In the genomic region with DNA sequence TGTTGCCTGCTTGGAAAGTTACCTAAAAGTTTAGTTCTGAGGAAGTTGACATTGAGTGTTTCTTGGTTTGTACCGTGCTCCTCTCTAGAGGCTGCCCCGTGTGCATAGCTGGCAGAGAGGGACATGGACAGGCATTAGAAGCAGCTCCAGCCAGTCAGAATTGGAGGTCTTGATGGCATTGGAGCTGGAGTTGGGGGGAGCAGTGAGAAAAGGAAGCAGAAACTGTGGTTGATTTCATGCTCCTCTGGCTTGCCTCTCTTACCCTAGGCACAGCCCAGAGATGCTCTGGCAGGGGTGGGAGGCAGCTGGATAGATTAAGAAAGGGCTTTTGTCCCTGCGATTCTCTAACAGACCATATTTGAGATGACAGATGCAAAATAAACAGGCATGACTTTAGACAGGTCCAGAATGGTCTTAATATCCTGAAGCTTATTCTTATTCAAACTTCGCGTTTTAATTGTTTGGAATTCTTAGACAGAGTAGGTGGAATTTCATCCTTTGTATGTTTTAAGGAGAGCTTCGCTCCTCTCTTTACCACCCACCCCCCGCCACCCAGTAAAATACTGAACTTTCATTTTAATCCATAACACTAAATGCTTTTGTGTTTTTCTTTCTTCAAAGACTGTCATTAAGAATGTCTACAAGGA, we compare ENCODE assay signal across 25 cellular contexts.
DNase-seq lines count a peak whose midpoint lies in the region; ATAC-seq and TF ChIP-seq lines count a peak whose summit lies in the region.
"Had no signal": no experiment of that assay in that cellular context is flagged by ENCODE, and none has a peak within 500 bp of the region (broad histone marks: within the 10 kb centered on the region; RNA-seq: fewer than 3 reads in every experiment).

No MANE protein-coding gene starts in this region.

- intact Hi-C loops in psoas muscle (cut with DNase I): no loop called here

- no peak overlapping the region for H3K27ac ChIP-seq in endodermal cell (ENCODE audit: low read depth, low read length)
- no peak overlapping the region for H3K27ac ChIP-seq in psoas muscle
- H3K27ac ChIP-seq: C4-2B, esophagus muscularis mucosa, heart left ventricle, upper lobe of left lung had no signal

- H3K4me1 Mint-ChIP-seq in endodermal cell (peaks cover 16% of the 10 kb centered on the region), progenitor cell of endocrine pancreas (ENCODE audit: low read depth) (peaks cover 1% of the 10 kb centered on the region)
- H3K4me1 Mint-ChIP-seq: stimulated activated memory B cell treated with anti-CD40 and anti-IgM and Interleukin-4, amounts not matched to agents 10 μg/mL and 1 μg/mL and 100 μg/mL, for 72 hours; T-helper 17 cell had no signal

- no peak overlapping the region for H3K4me3 ChIP-seq in HAP-1
- no peak overlapping the region for H3K4me3 ChIP-seq in endodermal cell (ENCODE audit: low read length)
- no peak overlapping the region for H3K4me3 ChIP-seq in psoas muscle
- H3K4me3 ChIP-seq: esophagus muscularis mucosa, heart left ventricle, upper lobe of left lung had no signal

- H3K27me3 Mint-ChIP-seq in endodermal cell (ENCODE audit: insufficient read depth) (no peaks in the 10 kb centered on the region), progenitor cell of endocrine pancreas (no peaks in the 10 kb centered on the region)
- H3K27me3 Mint-ChIP-seq: stimulated activated memory B cell treated with anti-CD40 and anti-IgM and Interleukin-4, amounts not matched to agents 10 μg/mL and 1 μg/mL and 100 μg/mL, for 72 hours; T-helper 17 cell had no signal

- H3K36me3 ChIP-seq in HAP-1 (replicated peaks): no peaks in the 10 kb centered on the region
- H3K36me3 ChIP-seq in endodermal cell (ENCODE audit: control insufficient read depth, insufficient read depth, low read length): no peaks in the 10 kb centered on the region
- no peaks in the 10 kb centered on the region for H3K36me3 ChIP-seq in psoas muscle (ENCODE audit: insufficient read depth in 1 of 2, low read depth in 1 of 2)
- H3K36me3 ChIP-seq: upper lobe of left lung had no signal

- H3K9me3 Mint-ChIP-seq in endodermal cell (peaks cover 1% of the 10 kb centered on the region), progenitor cell of endocrine pancreas (ENCODE audit: low read depth) (peaks cover 6% of the 10 kb centered on the region)
- H3K9me3 Mint-ChIP-seq: stimulated activated memory B cell treated with anti-CD40 and anti-IgM and Interleukin-4, amounts not matched to agents 10 μg/mL and 1 μg/mL and 100 μg/mL, for 72 hours had no signal

- no peak overlapping the region for H3K9ac ChIP-seq in endodermal cell (ENCODE audit: extremely low read depth, low read length, poor library complexity, severe bottlenecking)

- no peak for TF ChIP-seq CTCF in endodermal cell (conservative IDR thresholded peaks at IDR 0.05)
- TF ChIP-seq CTCF in progenitor cell of endocrine pancreas (IDR thresholded peaks at IDR 0.05; ENCODE audit: unreplicated experiment): no peak
- TF ChIP-seq CTCF in psoas muscle (IDR thresholded peaks at IDR 0.05): no peak

- H3K9me3 ChIP-seq in HAP-1: no peaks in the 10 kb centered on the region
- H3K9me3 ChIP-seq in endodermal cell (ENCODE audit: control insufficient read depth, low read length): peaks cover 4% of the 10 kb centered on the region
- no peaks in the 10 kb centered on the region for H3K9me3 ChIP-seq in psoas muscle
- H3K9me3 ChIP-seq: esophagus muscularis mucosa, heart left ventricle, upper lobe of left lung had no signal

- H3K27ac Mint-ChIP-seq in endodermal cell (no peak overlapping the region), progenitor cell of endocrine pancreas (peak overlapping the region; percentile 33)
- H3K27ac Mint-ChIP-seq: stimulated activated memory B cell treated with anti-CD40 and anti-IgM and Interleukin-4, amounts not matched to agents 10 μg/mL and 1 μg/mL and 100 μg/mL, for 72 hours; T-helper 17 cell had no signal

- ATAC-seq in psoas muscle (no peak), HG03196 (IDR thresholded peaks at IDR 0.05; ENCODE audit: unreplicated experiment) (no peak)
- ATAC-seq: activated CD4-positive, CD25-positive, alpha-beta regulatory T cell treated with anti-CD3 and anti-CD28 coated beads, Interleukin-2, amount 50 U/mL, for 24 hours; heart left ventricle; Right ventricle myocardium inferior; SK-N-SH treated with all-trans-retinoic acid at 6 μM for 48 hours; stimulated activated memory B cell treated with anti-CD40 and anti-IgM and Interleukin-4, amounts not matched to agents 10 μg/mL and 1 μg/mL and 100 μg/mL, for 72 hours; T-helper 17 cell had no signal

- H3K4me1 ChIP-seq in HAP-1 (peaks cover 35% of the 10 kb centered on the region), endodermal cell (ENCODE audit: control insufficient read depth, insufficient read depth, low read length) (no peaks in the 10 kb centered on the region), psoas muscle (no peaks in the 10 kb centered on the region)
- H3K4me1 ChIP-seq: esophagus muscularis mucosa, upper lobe of left lung had no signal

- in situ Hi-C loops in HAP-1 (cut with MboI; ENCODE audit: low sequenced_read_pairs): no loop called here

- H3K4me3 Mint-ChIP-seq in endodermal cell: no peak overlapping the region
- no peak overlapping the region for H3K4me3 Mint-ChIP-seq in progenitor cell of endocrine pancreas (ENCODE audit: low read depth)
- H3K4me3 Mint-ChIP-seq: stimulated activated memory B cell treated with anti-CD40 and anti-IgM and Interleukin-4, amounts not matched to agents 10 μg/mL and 1 μg/mL and 100 μg/mL, for 72 hours; T-helper 17 cell had no signal

- 92 to 100% methylated on average over 1 to 7 of the region's 7 CpGs for WGBS in endodermal cell (ENCODE audit: insufficient coverage in 1 of 2, insufficient read length in 1 of 2), 2 experiments
- WGBS in psoas muscle, 3 donors: 47 to 56% (median 50%) methylated on average over 7 of the region's 7 CpGs

- H3K27me3 ChIP-seq in HAP-1 (ENCODE audit: low read depth): no peaks in the 10 kb centered on the region
- H3K27me3 ChIP-seq in endodermal cell (ENCODE audit: control insufficient read depth, insufficient read depth, low read length, poor library complexity, severe bottlenecking): no peaks in the 10 kb centered on the region
- H3K27me3 ChIP-seq in psoas muscle (ENCODE audit: insufficient read depth in 3 of 3, low read length in 2 of 3): no peaks in the 10 kb centered on the region
- H3K27me3 ChIP-seq: esophagus muscularis mucosa, heart left ventricle, upper lobe of left lung had no signal

- DNase-seq in NCI-H1417 (lab: John Stamatoyannopoulos, UW) (peak in 2 of 3 experiments; percentile 4 to 51), NCI-H1417 treated with DMSO at 0.1 percent for 48 hours (lab: John Stamatoyannopoulos, UW) (no peak), HAP-1 (ENCODE audit: low spot score in 2 of 2) (peak; percentile 74 to 93), endodermal cell (peak; percentile 46), progenitor cell of endocrine pancreas (ENCODE audit: low spot score, unreplicated experiment) (no peak), psoas muscle (no peak)
- DNase-seq in activated CD4-positive, alpha-beta T cell treated with anti-CD3 and anti-CD28 coated beads, Interleukin-2, amount 50 U/mL, for 4 hours: no peak
- DNase-seq: 8988T; activated CD4-positive, alpha-beta T cell treated with anti-CD3 and anti-CD28 coated beads, Interleukin-2, amount 50 U/mL, for 48 hours; activated naive CD4-positive, alpha-beta T cell; DMS79 treated with DMSO at 0.1 percent for 48 hours; foreskin fibroblast; heart left ventricle; KG1; NCI-H2081 treated with DMSO at 0.1 percent for 48 hours; NCI-H510A; T-helper 17 cell; upper lobe of left lung had no signal

- H3K36me3 Mint-ChIP-seq in endodermal cell (ENCODE audit: low read depth) (peaks cover 2% of the 10 kb centered on the region), progenitor cell of endocrine pancreas (ENCODE audit: insufficient read depth) (peaks cover 7% of the 10 kb centered on the region)

Comparison
In these comparisons a context has a peak if more than half of its experiments do, and no peak if none do; other contexts are left out.
1. DNase-seq: peak in NCI-H1417 (2 of 3), HAP-1 (2 of 2) and endodermal cell (single experiment); none in NCI-H1417 treated with DMSO at 0.1 percent for 48 hours (single experiment), progenitor cell of endocrine pancreas (single experiment), psoas muscle (0 of 2) and activated CD4-positive, alpha-beta T cell treated with anti-CD3 and anti-CD28 coated beads, Interleukin-2, amount 50 U/mL, for 4 hours (0 of 2).